2 cellular contexts compared by ENCODE assay signal in the genomic region with DNA sequence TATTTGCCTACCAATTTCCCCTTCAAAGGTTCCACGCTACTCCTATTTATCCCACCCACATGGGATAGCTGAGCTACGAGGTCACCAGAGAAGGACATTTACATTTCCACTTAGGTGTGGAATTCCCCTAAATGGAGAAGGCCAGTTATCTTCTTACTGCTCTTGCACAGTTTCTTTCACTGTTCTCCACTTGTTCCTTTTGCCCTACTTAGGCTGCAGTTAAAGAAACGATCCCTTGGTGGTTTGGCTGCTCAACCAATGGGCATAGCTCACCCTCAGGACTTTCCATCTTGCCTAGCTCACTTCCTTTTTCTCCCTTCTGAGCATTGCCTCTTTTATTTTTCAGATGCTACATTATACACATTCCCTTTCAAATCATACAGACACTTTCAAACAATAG.
TF ChIP-seq lines count a peak whose summit lies in the region.

No MANE protein-coding gene starts in this region.

TF ChIP-seq in SK-N-SH, 30 proteins besides CTCF, POLR2A, EP300 and RAD21 (continued from another document):
- TF ChIP-seq, protein P1, sequence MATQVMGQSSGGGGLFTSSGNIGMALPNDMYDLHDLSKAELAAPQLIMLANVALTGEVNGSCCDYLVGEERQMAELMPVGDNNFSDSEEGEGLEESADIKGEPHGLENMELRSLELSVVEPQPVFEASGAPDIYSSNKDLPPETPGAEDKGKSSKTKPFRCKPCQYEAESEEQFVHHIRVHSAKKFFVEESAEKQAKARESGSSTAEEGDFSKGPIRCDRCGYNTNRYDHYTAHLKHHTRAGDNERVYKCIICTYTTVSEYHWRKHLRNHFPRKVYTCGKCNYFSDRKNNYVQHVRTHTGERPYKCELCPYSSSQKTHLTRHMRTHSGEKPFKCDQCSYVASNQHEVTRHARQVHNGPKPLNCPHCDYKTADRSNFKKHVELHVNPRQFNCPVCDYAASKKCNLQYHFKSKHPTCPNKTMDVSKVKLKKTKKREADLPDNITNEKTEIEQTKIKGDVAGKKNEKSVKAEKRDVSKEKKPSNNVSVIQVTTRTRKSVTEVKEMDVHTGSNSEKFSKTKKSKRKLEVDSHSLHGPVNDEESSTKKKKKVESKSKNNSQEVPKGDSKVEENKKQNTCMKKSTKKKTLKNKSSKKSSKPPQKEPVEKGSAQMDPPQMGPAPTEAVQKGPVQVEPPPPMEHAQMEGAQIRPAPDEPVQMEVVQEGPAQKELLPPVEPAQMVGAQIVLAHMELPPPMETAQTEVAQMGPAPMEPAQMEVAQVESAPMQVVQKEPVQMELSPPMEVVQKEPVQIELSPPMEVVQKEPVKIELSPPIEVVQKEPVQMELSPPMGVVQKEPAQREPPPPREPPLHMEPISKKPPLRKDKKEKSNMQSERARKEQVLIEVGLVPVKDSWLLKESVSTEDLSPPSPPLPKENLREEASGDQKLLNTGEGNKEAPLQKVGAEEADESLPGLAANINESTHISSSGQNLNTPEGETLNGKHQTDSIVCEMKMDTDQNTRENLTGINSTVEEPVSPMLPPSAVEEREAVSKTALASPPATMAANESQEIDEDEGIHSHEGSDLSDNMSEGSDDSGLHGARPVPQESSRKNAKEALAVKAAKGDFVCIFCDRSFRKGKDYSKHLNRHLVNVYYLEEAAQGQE (IDR thresholded peaks at IDR 0.05; ENCODE audit: low read depth, low read length), result no peak
- TF ChIP-seq GABPA (IDR thresholded peaks at IDR 0.05; ENCODE audit: low read depth), result no peak
- TF ChIP-seq, protein P2, sequence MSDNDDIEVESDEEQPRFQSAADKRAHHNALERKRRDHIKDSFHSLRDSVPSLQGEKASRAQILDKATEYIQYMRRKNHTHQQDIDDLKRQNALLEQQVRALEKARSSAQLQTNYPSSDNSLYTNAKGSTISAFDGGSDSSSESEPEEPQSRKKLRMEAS (IDR thresholded peaks at IDR 0.05; ENCODE audit: low read depth), result no peak
- TF ChIP-seq JUND (IDR thresholded peaks at IDR 0.05), result no peak
- no peak for TF ChIP-seq NRF1 (IDR thresholded peaks at IDR 0.05; ENCODE audit: low read depth, low read length)
- TF ChIP-seq, protein P3, sequence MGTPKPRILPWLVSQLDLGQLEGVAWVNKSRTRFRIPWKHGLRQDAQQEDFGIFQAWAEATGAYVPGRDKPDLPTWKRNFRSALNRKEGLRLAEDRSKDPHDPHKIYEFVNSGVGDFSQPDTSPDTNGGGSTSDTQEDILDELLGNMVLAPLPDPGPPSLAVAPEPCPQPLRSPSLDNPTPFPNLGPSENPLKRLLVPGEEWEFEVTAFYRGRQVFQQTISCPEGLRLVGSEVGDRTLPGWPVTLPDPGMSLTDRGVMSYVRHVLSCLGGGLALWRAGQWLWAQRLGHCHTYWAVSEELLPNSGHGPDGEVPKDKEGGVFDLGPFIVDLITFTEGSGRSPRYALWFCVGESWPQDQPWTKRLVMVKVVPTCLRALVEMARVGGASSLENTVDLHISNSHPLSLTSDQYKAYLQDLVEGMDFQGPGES (IDR thresholded peaks at IDR 0.05; ENCODE audit: low read depth, low read length), result no peak
- TF ChIP-seq FOXM1 (IDR thresholded peaks at IDR 0.05; ENCODE audit: low read depth), result no peak
- no peak for TF ChIP-seq POLR2AphosphoS5 (IDR thresholded peaks at IDR 0.05; ENCODE audit: low read depth, low read length)
- TF ChIP-seq, protein P4, sequence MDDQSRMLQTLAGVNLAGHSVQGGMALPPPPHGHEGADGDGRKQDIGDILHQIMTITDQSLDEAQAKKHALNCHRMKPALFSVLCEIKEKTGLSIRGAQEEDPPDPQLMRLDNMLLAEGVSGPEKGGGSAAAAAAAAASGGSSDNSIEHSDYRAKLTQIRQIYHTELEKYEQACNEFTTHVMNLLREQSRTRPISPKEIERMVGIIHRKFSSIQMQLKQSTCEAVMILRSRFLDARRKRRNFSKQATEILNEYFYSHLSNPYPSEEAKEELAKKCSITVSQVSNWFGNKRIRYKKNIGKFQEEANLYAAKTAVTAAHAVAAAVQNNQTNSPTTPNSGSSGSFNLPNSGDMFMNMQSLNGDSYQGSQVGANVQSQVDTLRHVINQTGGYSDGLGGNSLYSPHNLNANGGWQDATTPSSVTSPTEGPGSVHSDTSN (IDR thresholded peaks at IDR 0.05), result no peak
- TF ChIP-seq RXRA (IDR thresholded peaks at IDR 0.05; ENCODE audit: borderline replicate concordance, low read depth), result no peak

TF ChIP-seq in SK-N-SH treated with all-trans-retinoic acid at 6 μM for 48 hours, 23 proteins besides CTCF, POLR2A, EP300 and RAD21 (continued from another document):
- no peak for TF ChIP-seq SNAI2 (CRISPR knock-in tag; IDR thresholded peaks at IDR 0.05)
- TF ChIP-seq, protein P5, sequence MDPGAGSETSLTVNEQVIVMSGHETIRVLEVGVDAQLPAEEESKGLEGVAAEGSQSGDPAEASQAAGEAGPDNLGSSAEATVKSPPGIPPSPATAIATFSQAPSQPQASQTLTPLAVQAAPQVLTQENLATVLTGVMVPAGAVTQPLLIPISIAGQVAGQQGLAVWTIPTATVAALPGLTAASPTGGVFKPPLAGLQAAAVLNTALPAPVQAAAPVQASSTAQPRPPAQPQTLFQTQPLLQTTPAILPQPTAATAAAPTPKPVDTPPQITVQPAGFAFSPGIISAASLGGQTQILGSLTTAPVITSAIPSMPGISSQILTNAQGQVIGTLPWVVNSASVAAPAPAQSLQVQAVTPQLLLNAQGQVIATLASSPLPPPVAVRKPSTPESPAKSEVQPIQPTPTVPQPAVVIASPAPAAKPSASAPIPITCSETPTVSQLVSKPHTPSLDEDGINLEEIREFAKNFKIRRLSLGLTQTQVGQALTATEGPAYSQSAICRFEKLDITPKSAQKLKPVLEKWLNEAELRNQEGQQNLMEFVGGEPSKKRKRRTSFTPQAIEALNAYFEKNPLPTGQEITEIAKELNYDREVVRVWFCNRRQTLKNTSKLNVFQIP (CRISPR knock-in tag; IDR thresholded peaks at IDR 0.05; ENCODE audit: borderline replicate concordance, low read depth), result no peak
- TF ChIP-seq, protein P6, sequence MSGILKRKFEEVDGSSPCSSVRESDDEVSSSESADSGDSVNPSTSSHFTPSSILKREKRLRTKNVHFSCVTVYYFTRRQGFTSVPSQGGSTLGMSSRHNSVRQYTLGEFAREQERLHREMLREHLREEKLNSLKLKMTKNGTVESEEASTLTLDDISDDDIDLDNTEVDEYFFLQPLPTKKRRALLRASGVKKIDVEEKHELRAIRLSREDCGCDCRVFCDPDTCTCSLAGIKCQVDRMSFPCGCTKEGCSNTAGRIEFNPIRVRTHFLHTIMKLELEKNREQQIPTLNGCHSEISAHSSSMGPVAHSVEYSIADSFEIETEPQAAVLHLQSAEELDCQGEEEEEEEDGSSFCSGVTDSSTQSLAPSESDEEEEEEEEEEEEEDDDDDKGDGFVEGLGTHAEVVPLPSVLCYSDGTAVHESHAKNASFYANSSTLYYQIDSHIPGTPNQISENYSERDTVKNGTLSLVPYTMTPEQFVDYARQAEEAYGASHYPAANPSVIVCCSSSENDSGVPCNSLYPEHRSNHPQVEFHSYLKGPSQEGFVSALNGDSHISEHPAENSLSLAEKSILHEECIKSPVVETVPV (CRISPR knock-in tag; IDR thresholded peaks at IDR 0.05), result no peak
- TF ChIP-seq ARNTL (CRISPR knock-in tag; IDR thresholded peaks at IDR 0.05; ENCODE audit: borderline replicate concordance, low read depth), result no peak
- no peak for TF ChIP-seq ZNF8 (CRISPR knock-in tag; IDR thresholded peaks at IDR 0.05)
- no peak for TF ChIP-seq ZC3H10 (CRISPR knock-in tag; IDR thresholded peaks at IDR 0.05)
- TF ChIP-seq TOX (CRISPR knock-in tag; IDR thresholded peaks at IDR 0.05; ENCODE audit: borderline replicate concordance), result no peak
- TF ChIP-seq ISL1 (CRISPR knock-in tag; IDR thresholded peaks at IDR 0.05), result no peak
